1 cellular context compared by ENCODE assay signal in genomic region chr6:32195902-32196681, GRCh38.
TF ChIP-seq lines count a peak whose summit lies in the region.

No MANE protein-coding gene starts in this region.

TF ChIP-seq in HepG2, 621 proteins besides CTCF, POLR2A, EP300 and RAD21 (continued from another document and continues in another):
- TF ChIP-seq ZNF142 (CRISPR knock-in tag; IDR thresholded peaks at IDR 0.05) (peak; percentile 95), NFIC (IDR thresholded peaks at IDR 0.05; ENCODE audit: low read length) (no peak), GABPA (IDR thresholded peaks at IDR 0.05; ENCODE audit: low read depth, low read length) (no peak), GABPA (CRISPR knock-in tag; IDR thresholded peaks at IDR 0.05; ENCODE audit: low read depth) (peak; percentile 69), CREM (IDR thresholded peaks at IDR 0.05) (peak; percentile 93), CREM (CRISPR knock-in tag; IDR thresholded peaks at IDR 0.05) (peak; percentile 71), GTF3A (CRISPR knock-in tag; conservative IDR thresholded peaks at IDR 0.05) (no peak), TEAD2 (CRISPR knock-in tag; IDR thresholded peaks at IDR 0.05) (0 out of 2 replicates have a peak, but pooled peaks have one; percentile 33), ZNF552 (CRISPR knock-in tag; IDR thresholded peaks at IDR 0.05; ENCODE audit: borderline replicate concordance) (peak; percentile 82), ETV6 (CRISPR knock-in tag; conservative IDR thresholded peaks at IDR 0.05) (no peak; the same call in 1 of the 2 replicates), ZNF569 (CRISPR knock-in tag; IDR thresholded peaks at IDR 0.05; ENCODE audit: borderline replicate concordance) (no peak), TEAD3 (CRISPR knock-in tag; optimal IDR thresholded peaks at IDR 0.05; ENCODE audit: borderline replicate concordance) (no peak), SRSF4 (IDR thresholded peaks at IDR 0.05; ENCODE audit: low read depth, low read length, poor library complexity, severe bottlenecking) (no peak), U2AF2 (IDR thresholded peaks at IDR 0.05; ENCODE audit: low read depth, low read length) (peak; percentile 85; the same call in 1 of the 2 replicates), ZNF772 (CRISPR knock-in tag; IDR thresholded peaks at IDR 0.05) (peak; percentile 82), XRCC5 (optimal IDR thresholded peaks at IDR 0.05; ENCODE audit: low read length) (no peak), ELK4 (CRISPR knock-in tag; IDR thresholded peaks at IDR 0.05; ENCODE audit: borderline replicate concordance) (0 out of 2 replicates have a peak, but pooled peaks have one; percentile 33), ZNF329 (CRISPR knock-in tag; IDR thresholded peaks at IDR 0.05; ENCODE audit: low read depth) (peak; percentile 72; the same call in 1 of the 2 replicates), ZNF484 (CRISPR knock-in tag; IDR thresholded peaks at IDR 0.05; ENCODE audit: borderline replicate concordance, low read depth) (peak; percentile 68; the same call in 1 of the 2 replicates), SP1 (IDR thresholded peaks at IDR 0.05) (no peak), SP1 (CRISPR knock-in tag; IDR thresholded peaks at IDR 0.05) (peak; percentile 89), GLI4 (CRISPR knock-in tag; IDR thresholded peaks at IDR 0.05; ENCODE audit: borderline replicate concordance) (peak; percentile 88; the same call in 1 of the 2 replicates), ZBTB39 (CRISPR knock-in tag; IDR thresholded peaks at IDR 0.05) (peak; percentile 89; the same call in 1 of the 2 replicates), ZNF891 (CRISPR knock-in tag; IDR thresholded peaks at IDR 0.05) (peak; percentile 99), ZKSCAN8 (CRISPR knock-in tag; IDR thresholded peaks at IDR 0.05; ENCODE audit: borderline replicate concordance) (no peak), ZNF770 (CRISPR knock-in tag; IDR thresholded peaks at IDR 0.05) (0 out of 2 replicates have a peak, but pooled peaks have one; percentile 17), KDM2A (CRISPR knock-in tag; IDR thresholded peaks at IDR 0.05; ENCODE audit: borderline replicate concordance, low read depth) (peak; percentile 93), IRX3 (CRISPR knock-in tag; IDR thresholded peaks at IDR 0.05; ENCODE audit: borderline replicate concordance, low read depth) (peak; percentile 59), RCOR2 (CRISPR knock-in tag; IDR thresholded peaks at IDR 0.05) (no peak), HINFP (CRISPR knock-in tag; IDR thresholded peaks at IDR 0.05; ENCODE audit: low read depth) (peak; percentile 92), NFIB (CRISPR knock-in tag; IDR thresholded peaks at IDR 0.05; ENCODE audit: borderline replicate concordance) (no peak), FOXK1 (CRISPR knock-in tag; IDR thresholded peaks at IDR 0.05; ENCODE audit: borderline replicate concordance, low read depth) (peak; percentile 38; the same call in 1 of the 2 replicates), CHCHD3 (CRISPR knock-in tag; IDR thresholded peaks at IDR 0.05) (no peak), RFX3 (CRISPR knock-in tag; IDR thresholded peaks at IDR 0.05) (peak; percentile 82), MIER3 (CRISPR knock-in tag; IDR thresholded peaks at IDR 0.05; ENCODE audit: borderline replicate concordance) (0 out of 2 replicates have a peak, but pooled peaks have one; percentile 86), PRMT3 (CRISPR knock-in tag; IDR thresholded peaks at IDR 0.05; ENCODE audit: borderline replicate concordance, low read depth) (no peak), POGZ (CRISPR knock-in tag; IDR thresholded peaks at IDR 0.05) (no peak; the same call in 1 of the 2 replicates), FOXP4 (CRISPR knock-in tag; IDR thresholded peaks at IDR 0.05) (no peak; the same call in 1 of the 2 replicates), ZNF841 (CRISPR knock-in tag; IDR thresholded peaks at IDR 0.05; ENCODE audit: borderline replicate concordance) (no peak), NPAS2 (CRISPR knock-in tag; IDR thresholded peaks at IDR 0.05; ENCODE audit: borderline replicate concordance) (no peak), HMG20B (CRISPR knock-in tag; conservative IDR thresholded peaks at IDR 0.05) (0 out of 2 replicates have a peak, but pooled peaks have one; percentile 13), CCDC6 (CRISPR knock-in tag; IDR thresholded peaks at IDR 0.05) (peak; percentile 92; the same call in 1 of the 2 replicates), JUN (CRISPR knock-in tag; IDR thresholded peaks at IDR 0.05) (no peak; the same call in none of the 2 replicates), ZNF768 (CRISPR knock-in tag; IDR thresholded peaks at IDR 0.05) (peak; percentile 15; the same call in 1 of the 2 replicates), ZNF136 (CRISPR knock-in tag; IDR thresholded peaks at IDR 0.05; ENCODE audit: low read depth) (peak; percentile 84), STAG1 (CRISPR knock-in tag; IDR thresholded peaks at IDR 0.05) (no peak; the same call in 1 of the 2 replicates), PHF5A (CRISPR knock-in tag; IDR thresholded peaks at IDR 0.05; ENCODE audit: low read depth, unreplicated experiment) (no peak), ZMAT3 (CRISPR knock-in tag; conservative IDR thresholded peaks at IDR 0.05) (peak; percentile 91), GTF2F1 (IDR thresholded peaks at IDR 0.05; ENCODE audit: low read length) (no peak), YEATS2 (CRISPR knock-in tag; IDR thresholded peaks at IDR 0.05; ENCODE audit: borderline replicate concordance) (no peak; the same call in 1 of the 2 replicates), HIVEP1 (CRISPR knock-in tag; IDR thresholded peaks at IDR 0.05) (peak; percentile 68; the same call in 1 of the 2 replicates), TBX2 (CRISPR knock-in tag; IDR thresholded peaks at IDR 0.05; ENCODE audit: borderline replicate concordance) (peak; percentile 81), ZNF781 (CRISPR knock-in tag; IDR thresholded peaks at IDR 0.05; ENCODE audit: borderline replicate concordance, not compliant biosample characterization) (peak; percentile 84), ZBTB38 (CRISPR knock-in tag; IDR thresholded peaks at IDR 0.05) (peak; percentile 82), ZNF296 (CRISPR knock-in tag; conservative IDR thresholded peaks at IDR 0.05) (no peak)
